Comparison of ENCODE assay signal across 12 cellular contexts in the genomic region with DNA sequence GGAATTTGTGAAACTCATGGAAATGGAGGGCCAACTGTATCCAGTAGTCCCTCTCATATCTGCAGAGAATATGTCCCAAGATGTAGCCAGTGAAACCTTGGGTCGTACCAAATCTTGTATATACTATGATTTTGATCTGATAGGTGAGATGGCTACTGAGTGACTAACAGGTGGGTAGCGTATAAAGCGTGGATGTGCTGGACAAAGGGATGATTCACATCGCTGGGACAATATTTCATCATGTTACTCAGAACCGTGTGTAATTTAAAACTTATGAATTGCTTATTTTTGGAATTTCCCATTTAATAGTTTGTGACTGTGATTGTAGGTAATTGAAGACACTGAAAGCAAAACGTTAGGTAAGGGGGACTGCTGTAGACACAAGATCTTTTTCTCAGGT.
"Had no signal": no experiment of that assay in that cellular context is flagged by ENCODE, and none has a peak within 500 bp of the region (broad histone marks: within the 10 kb centered on the region; RNA-seq: fewer than 3 reads in every experiment).

No MANE protein-coding gene starts in this region.

- H3K4me3 Mint-ChIP-seq: activated naive CD4-positive, alpha-beta T cell treated with anti-CD3 and anti-CD28 coated beads, Interleukin-2, amount 50 U/mL, for 24 hours; naive B cell; stimulated activated memory B cell treated with anti-CD40 and anti-IgM and Interleukin-4, amounts not matched to agents 10 μg/mL and 1 μg/mL and 100 μg/mL, for 72 hours had no signal

- H3K4me1 ChIP-seq: tibial nerve, vagina had no signal

- H3K4me3 ChIP-seq: lung, tibial nerve, vagina had no signal

- H3K27me3 Mint-ChIP-seq: activated naive CD4-positive, alpha-beta T cell treated with anti-CD3 and anti-CD28 coated beads, Interleukin-2, amount 50 U/mL, for 24 hours; naive B cell; stimulated activated memory B cell treated with anti-CD40 and anti-IgM and Interleukin-4, amounts not matched to agents 10 μg/mL and 1 μg/mL and 100 μg/mL, for 72 hours had no signal

- H3K36me3 ChIP-seq: vagina had no signal

- H3K9me3 ChIP-seq: tibial nerve, vagina had no signal

- H3K27me3 ChIP-seq: tibial nerve, vagina had no signal

- H3K9me3 Mint-ChIP-seq: activated naive CD4-positive, alpha-beta T cell treated with anti-CD3 and anti-CD28 coated beads, Interleukin-2, amount 50 U/mL, for 24 hours; activated T-helper 2 cell treated with anti-CD3 and anti-CD28 coated beads, Interferon-gamma antibody, Interleukin-2, Interleukin-4, amounts not matched to agents 10 μg/mL and 5 μg/mL and 100 μg/mL, durations not matched to agents 14 hours and 24 hours and 36 hours; naive B cell; stimulated activated memory B cell treated with anti-CD40 and anti-IgM and Interleukin-4, amounts not matched to agents 10 μg/mL and 1 μg/mL and 100 μg/mL, for 72 hours had no signal

- DNase-seq: activated CD4-positive, alpha-beta T cell treated with anti-CD3 and anti-CD28 coated beads, Interleukin-2, amount 50 U/mL, for 1 hour; amniotic stem cell; hypothalamus; naive B cell; right cardiac atrium; T-helper 2 cell had no signal

- H3K27ac ChIP-seq: tibial nerve, vagina had no signal

- H3K4me1 Mint-ChIP-seq: naive B cell; stimulated activated memory B cell treated with anti-CD40 and anti-IgM and Interleukin-4, amounts not matched to agents 10 μg/mL and 1 μg/mL and 100 μg/mL, for 72 hours had no signal

- H3K27ac Mint-ChIP-seq: activated naive CD4-positive, alpha-beta T cell treated with anti-CD3 and anti-CD28 coated beads, Interleukin-2, amount 50 U/mL, for 24 hours; activated T-helper 2 cell treated with anti-CD3 and anti-CD28 coated beads, Interferon-gamma antibody, Interleukin-2, Interleukin-4, amounts not matched to agents 10 μg/mL and 5 μg/mL and 100 μg/mL, durations not matched to agents 14 hours and 24 hours and 36 hours; stimulated activated memory B cell treated with anti-CD40 and anti-IgM and Interleukin-4, amounts not matched to agents 10 μg/mL and 1 μg/mL and 100 μg/mL, for 72 hours had no signal

- ATAC-seq: right cardiac atrium; stimulated activated memory B cell treated with anti-CD40 and anti-IgM and Interleukin-4, amounts not matched to agents 10 μg/mL and 1 μg/mL and 100 μg/mL, for 72 hours had no signal
